19 cellular contexts compared by ENCODE assay signal in genomic region chr3:188490416-188490815, GRCh38.
DNase-seq lines count a peak whose midpoint lies in the region; ATAC-seq and TF ChIP-seq lines count a peak whose summit lies in the region.
"Had no signal": no experiment of that assay in that cellular context is flagged by ENCODE, and none has a peak within 500 bp of the region (broad histone marks: within the 10 kb centered on the region; RNA-seq: fewer than 3 reads in every experiment).

No MANE protein-coding gene starts in this region.

- H3K27me3 ChIP-seq in SJSA1 (replicated peaks): no peaks in the 10 kb centered on the region
- no peaks in the 10 kb centered on the region for H3K27me3 ChIP-seq in tibial artery
- H3K27me3 ChIP-seq: MG63, Peyer's patch had no signal

- H3K4me3 Mint-ChIP-seq in HFFc6 (peak overlapping the region; percentile 60), naive B cell (peak overlapping the region in 3 of 8 donors; percentile 44 to 73 (median 62)), Calu3 (ENCODE audit: low read depth, unreplicated experiment) (no peak overlapping the region)

- H3K4me1 Mint-ChIP-seq in HFFc6 (ENCODE audit: low read depth): peaks cover 66% of the 10 kb centered on the region
- peaks cover 23 to 49% (median 45%) of the 10 kb centered on the region in 3 donors for H3K4me1 Mint-ChIP-seq in naive B cell
- peaks cover 7% of the 10 kb centered on the region for H3K4me1 Mint-ChIP-seq in Calu3 (ENCODE audit: low read depth, unreplicated experiment)

- CTCF ChIA-PET in Calu3 (lab: Charles Lee): interaction anchor here (0.6 kb wide), 1 partner anchor 156 kb away, joined by 4 read pairs; no protein-coding TSS in a partner anchor

- H3K4me3 ChIP-seq in SJSA1 (no peak overlapping the region), tibial artery (no peak overlapping the region)
- H3K4me3 ChIP-seq: MG63, Peyer's patch, SK-N-MC had no signal

- intact Hi-C loops in tibial artery (cut with DNase I; ENCODE audit: low total_unique reads) (no loop called here), Calu3 (cut with micrococcal nuclease; ENCODE audit: unreplicated experiment) (no loop called here)

- peaks cover 4% of the 10 kb centered on the region; the same call in 1 of the 2 replicates for H3K9me3 Mint-ChIP-seq in HFFc6
- H3K9me3 Mint-ChIP-seq in naive B cell: peaks cover 0 to 10% (median 3%) of the 10 kb centered on the region in 7 donors
- no peaks in the 10 kb centered on the region for H3K9me3 Mint-ChIP-seq in Calu3 (ENCODE audit: low read depth, unreplicated experiment)
- H3K9me3 Mint-ChIP-seq: IgD-negative memory B cell had no signal

- H3K9me3 ChIP-seq in SJSA1 (replicated peaks) (no peaks in the 10 kb centered on the region), tibial artery (no peaks in the 10 kb centered on the region)
- H3K9me3 ChIP-seq: MG63, Peyer's patch had no signal

- peak overlapping the region; percentile 45; the same call in 1 of the 2 replicates for H3K27ac ChIP-seq in SJSA1
- H3K27ac ChIP-seq in tibial artery: peak overlapping the region; percentile 9 to 45
- H3K27ac ChIP-seq: C4-2B, SK-N-MC had no signal

- TF ChIP-seq CTCF in HFFc6 (IDR thresholded peaks at IDR 0.05) (no peak), tibial artery (IDR thresholded peaks at IDR 0.05) (no peak), Calu3 (IDR thresholded peaks at IDR 0.05; ENCODE audit: unreplicated experiment) (no peak)

- DNase-seq in HFFc6 (no peak), SJSA1 (ENCODE audit: low read depth in 1 of 2, low spot score in 2 of 2) (no peak), naive B cell (no peak), tibial artery (no peak), Calu3 (no peak)
- DNase-seq in NK-92 treated with Interleukin-12 subunit alpha and Interleukin-12 subunit beta, amount 100 ng/mL, for 24 hours (lab: John Stamatoyannopoulos, UW): no peak
- DNase-seq: ACHN, DMS79 treated with DMSO at 0.1 percent for 48 hours, H7, MG63, NCI-H1092, NCI-H1436 treated with DMSO at 0.1 percent for 48 hours, NCI-H2029, NCI-H345, Peyer's patch had no signal

- H3K27ac Mint-ChIP-seq in HFFc6 (peak overlapping the region; percentile 81), naive B cell (peak overlapping the region; percentile 53 to 96 (median 94)), Calu3 (ENCODE audit: unreplicated experiment) (no peak overlapping the region)

- H3K36me3 ChIP-seq in SJSA1 (peaks cover 36% of the 10 kb centered on the region), tibial artery (peaks cover 4 to 18% (median 15%) of the 10 kb centered on the region in 3 donors)
- H3K36me3 ChIP-seq: MG63 had no signal

- H3K36me3 Mint-ChIP-seq in HFFc6 (ENCODE audit: low read depth): peaks cover 32% of the 10 kb centered on the region
- peaks cover 8 to 26% of the 10 kb centered on the region in 2 donors for H3K36me3 Mint-ChIP-seq in naive B cell
- peaks cover 7% of the 10 kb centered on the region for H3K36me3 Mint-ChIP-seq in Calu3 (ENCODE audit: insufficient read depth, unreplicated experiment)

- BruUV-seq in Calu3 (replicated peaks; lab: Mats Ljungman, UMichigan): no TSS peak

- H3K27me3 Mint-ChIP-seq in HFFc6 (ENCODE audit: insufficient read depth): no peaks in the 10 kb centered on the region; the same call in 1 of the 2 replicates
- H3K27me3 Mint-ChIP-seq in naive B cell: no peaks in the 10 kb centered on the region
- no peaks in the 10 kb centered on the region for H3K27me3 Mint-ChIP-seq in Calu3 (ENCODE audit: unreplicated experiment)
- H3K27me3 Mint-ChIP-seq: IgD-negative memory B cell had no signal

- ATAC-seq in naive B cell (ENCODE audit: low read depth in 2 of 2) (no peak), HG03565 (IDR thresholded peaks at IDR 0.05; ENCODE audit: unreplicated experiment) (no peak)

- H3K4me1 ChIP-seq in SJSA1 (replicated peaks) (peaks cover 44% of the 10 kb centered on the region), tibial artery (peaks cover 0 to 89% (median 21%) of the 10 kb centered on the region in 4 donors)
- H3K4me1 ChIP-seq: Peyer's patch had no signal
